Comparison of ENCODE assay signal across 8 cellular contexts in genomic region chr14:24036963-24037657, GRCh38. TPM values are rescaled to one million over a fixed set of nuclear protein-coding genes. Genes with fewer than 3 reads are reported as not detected.
DNase-seq lines count a peak whose midpoint lies in the region; ATAC-seq and TF ChIP-seq lines count a peak whose summit lies in the region.
"Not testable (repeated sequence)": the region's sequence is repeated elsewhere in the genome, so short reads cannot be mapped to it uniquely, and the experiment has no call there.

No MANE protein-coding gene starts in this region.

- ATAC-seq in GM21717 (IDR thresholded peaks at IDR 0.05; ENCODE audit: unreplicated experiment), result peak; percentile 18

- 34% methylated on average over 10 of the region's 10 CpGs for WGBS in suprapubic skin

- H3K9ac ChIP-seq in Karpas-422 (ENCODE audit: low read length), result peak overlapping the region; percentile 75
- peak overlapping the region; percentile 70 for H3K9ac ChIP-seq in iPS-15b (ENCODE audit: low read depth, low read length)

- peak overlapping the region; percentile 69 for H3K4me3 ChIP-seq in CD8-positive, alpha-beta memory T cell (ENCODE audit: low read length)
- H3K4me3 ChIP-seq in Karpas-422 (ENCODE audit: low read length), result peak overlapping the region; percentile 69
- peak overlapping the region; percentile 65 for H3K4me3 ChIP-seq in choroid plexus epithelial cell (ENCODE audit: low read depth, low read length)
- H3K4me3 ChIP-seq in iPS-15b (ENCODE audit: low read depth, low read length), result peak overlapping the region; percentile 70
- peak overlapping the region; percentile 59 for H3K4me3 ChIP-seq in suprapubic skin

- H3K9me2 ChIP-seq in Karpas-422 (replicated peaks; ENCODE audit: insufficient read depth, low read length), result not testable (repeated sequence)

- POLR2A ChIA-PET in CD8-positive, alpha-beta memory T cell (lab: Charles Lee), result not testable (repeated sequence)
- POLR2A ChIA-PET in activated CD4-positive, alpha-beta memory T cell treated with anti-CD3 and anti-CD28 coated beads, Interleukin-2, amount 10 ng/mL, durations not matched to agents 7 days and 5 days (lab: Charles Lee), result interaction anchor here (1.2 kb wide), 1 partner anchor 77 kb away, joined by 5 read pairs; the partner anchor contains the start of genes DCAF11 and NRL

- H3K4me1 Mint-ChIP-seq in CD8-positive, alpha-beta memory T cell, result peaks cover 8 to 11% (median 10%) of the 10 kb centered on the region in 3 donors
- H3K4me1 Mint-ChIP-seq in activated CD4-positive, alpha-beta memory T cell treated with anti-CD3 and anti-CD28 coated beads, Interleukin-2, amount 10 ng/mL, durations not matched to agents 7 days and 5 days, result peaks cover 14% of the 10 kb centered on the region
- H3K4me1 Mint-ChIP-seq in neural crest cell, result not testable (repeated sequence)

- CTCF ChIA-PET in CD8-positive, alpha-beta memory T cell (lab: Charles Lee), result interaction anchor here (0.9 to 1.2 kb wide), 4 partner anchors 9 to 72 kb away, joined by 3 to 6 read pairs (median 3); no protein-coding TSS in a partner anchor
- CTCF ChIA-PET in activated CD4-positive, alpha-beta memory T cell treated with anti-CD3 and anti-CD28 coated beads, Interleukin-2, amount 10 ng/mL, durations not matched to agents 7 days and 5 days (lab: Charles Lee), result interaction anchor here (1.2 kb wide), 1 partner anchor 124 kb away, joined by 4 read pairs; the partner anchor contains the start of gene IRF9

- not testable (repeated sequence) for H3K9me3 ChIP-seq in CD8-positive, alpha-beta memory T cell (ENCODE audit: low read length); Karpas-422 (ENCODE audit: low read length); iPS-15b (ENCODE audit: control insufficient read depth, insufficient read depth, low read length); suprapubic skin

- TF ChIP-seq POLR2A in suprapubic skin (IDR thresholded peaks at IDR 0.05), result not testable (repeated sequence)

- H3K27me3 ChIP-seq in CD8-positive, alpha-beta memory T cell (ENCODE audit: insufficient read depth, low read length, poor library complexity, severe bottlenecking); Karpas-422 (ENCODE audit: low read length); iPS-15b (ENCODE audit: control insufficient read depth, insufficient read depth, low read length); suprapubic skin: not testable (repeated sequence)

- peak overlapping the region; percentile 93 to 97 (median 95) for H3K4me3 Mint-ChIP-seq in CD8-positive, alpha-beta memory T cell
- H3K4me3 Mint-ChIP-seq in activated CD4-positive, alpha-beta memory T cell treated with anti-CD3 and anti-CD28 coated beads, Interleukin-2, amount 10 ng/mL, durations not matched to agents 7 days and 5 days, result peak overlapping the region; percentile 97
- peak overlapping the region; percentile 93 for H3K4me3 Mint-ChIP-seq in neural crest cell

- H3K9me3 Mint-ChIP-seq in CD8-positive, alpha-beta memory T cell, result peaks cover 0 to 10% (median 5%) of the 10 kb centered on the region in 5 donors
- H3K9me3 Mint-ChIP-seq in activated CD4-positive, alpha-beta memory T cell treated with anti-CD3 and anti-CD28 coated beads, Interleukin-2, amount 10 ng/mL, durations not matched to agents 7 days and 5 days; neural crest cell: not testable (repeated sequence)

- peak overlapping the region; percentile 55 for H2AFZ ChIP-seq in Karpas-422 (ENCODE audit: low read length)

- not testable (repeated sequence) for H3K27me3 Mint-ChIP-seq in CD8-positive, alpha-beta memory T cell; activated CD4-positive, alpha-beta memory T cell treated with anti-CD3 and anti-CD28 coated beads, Interleukin-2, amount 10 ng/mL, durations not matched to agents 7 days and 5 days
- H3K27me3 Mint-ChIP-seq in neural crest cell (ENCODE audit: low read depth), result peaks cover 16% of the 10 kb centered on the region

- TF ChIP-seq EP300 in suprapubic skin (IDR thresholded peaks at IDR 0.05), result not testable (repeated sequence)

- not testable (repeated sequence) for H3K4me1 ChIP-seq in CD8-positive, alpha-beta memory T cell (ENCODE audit: insufficient read depth, low read length); iPS-15b (ENCODE audit: control insufficient read depth, insufficient read depth, low read length)
- H3K4me1 ChIP-seq in Karpas-422 (ENCODE audit: low read length) (peaks cover 19% of the 10 kb centered on the region), suprapubic skin (peaks cover 42% of the 10 kb centered on the region)

- peak overlapping the region; percentile 58 to 98 (median 90) for H3K27ac Mint-ChIP-seq in CD8-positive, alpha-beta memory T cell
- H3K27ac Mint-ChIP-seq in activated CD4-positive, alpha-beta memory T cell treated with anti-CD3 and anti-CD28 coated beads, Interleukin-2, amount 10 ng/mL, durations not matched to agents 7 days and 5 days, result peak overlapping the region; percentile 80
- H3K27ac Mint-ChIP-seq in neural crest cell (ENCODE audit: unreplicated experiment), result peak overlapping the region; percentile 54

- H3K36me3 Mint-ChIP-seq in CD8-positive, alpha-beta memory T cell; activated CD4-positive, alpha-beta memory T cell treated with anti-CD3 and anti-CD28 coated beads, Interleukin-2, amount 10 ng/mL, durations not matched to agents 7 days and 5 days (ENCODE audit: low read depth); neural crest cell (ENCODE audit: low read depth): not testable (repeated sequence)

- H4K20me1 ChIP-seq in Karpas-422 (ENCODE audit: insufficient read depth, low read depth, low read length), result not testable (repeated sequence)

- TF ChIP-seq CTCF in choroid plexus epithelial cell (conservative IDR thresholded peaks at IDR 0.05; ENCODE audit: low read depth, low read length); suprapubic skin (IDR thresholded peaks at IDR 0.05): not testable (repeated sequence)
- peak; percentile 3 for TF ChIP-seq CTCF in neural crest cell (conservative IDR thresholded peaks at IDR 0.05)

- H3K36me3 ChIP-seq in CD8-positive, alpha-beta memory T cell (ENCODE audit: insufficient read depth, low read length); Karpas-422 (ENCODE audit: insufficient read depth, low read length); iPS-15b (ENCODE audit: control insufficient read depth, insufficient read depth, low read length); suprapubic skin: not testable (repeated sequence)

- H3K79me2 ChIP-seq in Karpas-422 (ENCODE audit: low read length), result not testable (repeated sequence)

- H3K4me2 ChIP-seq in Karpas-422 (ENCODE audit: low read depth, low read length, poor library complexity, severe bottlenecking), result peak overlapping the region; percentile 82

- H3K27ac ChIP-seq in CD8-positive, alpha-beta memory T cell (ENCODE audit: low read depth, low read length); Karpas-422 (ENCODE audit: low read length): not testable (repeated sequence)
- H3K27ac ChIP-seq in suprapubic skin, result peak overlapping the region; percentile 91

- not testable (repeated sequence) for DNase-seq in CD8-positive, alpha-beta memory T cell; activated CD4-positive, alpha-beta memory T cell treated with anti-CD3 and anti-CD28 coated beads, Interleukin-2, amount 10 ng/mL, durations not matched to agents 7 days and 5 days; choroid plexus epithelial cell (ENCODE audit: low read depth); neural crest cell (ENCODE audit: low read depth, low spot score); suprapubic skin (ENCODE audit: low spot score in 2 of 2)
- peak; percentile 45 for DNase-seq in Karpas-422

RNA-seq across cellular contexts. Expression of gene CARMIL3, which starts 14.7 kb away (rescaled TPM):
- total RNA-seq in CD8-positive, alpha-beta memory T cell, result 1 to 10 TPM; 1.2 to 1.5 TPM
- polyA plus RNA-seq in CD8-positive, alpha-beta memory T cell, result 0.14 TPM
- total RNA-seq in Karpas-422 (2014; rRNA removed; shearing (Covaris generic); ENCODE audit: low replicate concordance), result 58.4 and 110 TPM in 2 replicates
- total RNA-seq in activated CD4-positive, alpha-beta memory T cell treated with anti-CD3 and anti-CD28 coated beads, Interleukin-2, amount 10 ng/mL, durations not matched to agents 7 days and 5 days, result 1 to 10 TPM; 3.7 to 4.2 TPM
- total RNA-seq in neural crest cell (9.3 and 9.4 TPM in 2 replicates), suprapubic skin (10 to 100 TPM in 1 of 4 donors, 1 to 10 TPM in 3; 5.9 to 11.2 (median 7.7) TPM)

RNA-seq across cellular contexts. Expression of gene CPNE6, which starts 34.3 kb away (rescaled TPM):
- total RNA-seq in CD8-positive, alpha-beta memory T cell, result not detected
- not detected for polyA plus RNA-seq in CD8-positive, alpha-beta memory T cell
- total RNA-seq in Karpas-422 (2014; rRNA removed; shearing (Covaris generic); ENCODE audit: low replicate concordance), result 0.04 and 1.3 TPM in 2 replicates
- total RNA-seq in activated CD4-positive, alpha-beta memory T cell treated with anti-CD3 and anti-CD28 coated beads, Interleukin-2, amount 10 ng/mL, durations not matched to agents 7 days and 5 days, result not detected
- total RNA-seq in neural crest cell (not detected in 2 replicates), suprapubic skin (not detected)

RNA-seq across cellular contexts. Expression of gene DHRS4L2, which starts 48.4 kb away (rescaled TPM):
- 10 to 100 TPM; 21.1 to 23.4 TPM for total RNA-seq in CD8-positive, alpha-beta memory T cell
- polyA plus RNA-seq in CD8-positive, alpha-beta memory T cell, result 18.4 TPM
- 53.7 and 66.1 TPM in 2 replicates for total RNA-seq in Karpas-422 (2014; rRNA removed; shearing (Covaris generic); ENCODE audit: low replicate concordance)
- total RNA-seq in activated CD4-positive, alpha-beta memory T cell treated with anti-CD3 and anti-CD28 coated beads, Interleukin-2, amount 10 ng/mL, durations not matched to agents 7 days and 5 days, result 10 to 100 TPM; 18.3 to 20.2 TPM
- 15.1 and 17.1 TPM in 2 replicates for total RNA-seq in neural crest cell
- total RNA-seq in suprapubic skin, result 10 to 100 TPM; 17.5 to 27.9 (median 21.0) TPM

RNA-seq across cellular contexts. Expression of gene PCK2, which starts 57.0 kb away (rescaled TPM):
- total RNA-seq in CD8-positive, alpha-beta memory T cell, result 10 to 100 TPM; 79.6 to 88.3 TPM
- 16.9 TPM for polyA plus RNA-seq in CD8-positive, alpha-beta memory T cell
- total RNA-seq in Karpas-422 (2014; rRNA removed; shearing (Covaris generic); ENCODE audit: low replicate concordance), result 106 and 151 TPM in 2 replicates
- total RNA-seq in activated CD4-positive, alpha-beta memory T cell treated with anti-CD3 and anti-CD28 coated beads, Interleukin-2, amount 10 ng/mL, durations not matched to agents 7 days and 5 days, result 10 to 100 TPM; 88.5 to 90.6 TPM
- total RNA-seq in neural crest cell, result 26.1 and 26.7 TPM in 2 replicates
- 10 to 100 TPM in 3 of 4 donors, 1 to 10 TPM in 1; 9.2 to 25.1 (median 14.4) TPM for total RNA-seq in suprapubic skin
